In the genomic region with DNA sequence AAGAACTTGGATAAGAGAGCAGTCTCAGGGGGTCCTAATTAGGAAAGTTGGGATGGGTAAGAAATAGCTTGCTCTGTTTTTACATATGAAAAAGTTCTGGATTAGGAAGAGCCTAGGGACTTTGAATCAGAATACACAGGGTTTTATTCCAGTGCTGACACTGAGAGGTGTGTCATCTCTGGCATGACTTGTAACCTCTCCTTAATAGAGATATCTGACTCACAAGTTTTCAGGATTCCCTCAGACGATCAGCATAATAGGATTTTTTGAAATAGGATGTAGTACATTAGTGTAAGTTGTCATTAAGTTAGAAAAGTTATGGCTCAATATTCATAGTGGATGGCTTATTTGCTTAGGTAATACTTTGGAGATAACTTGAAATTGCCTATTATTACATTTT, we compare ENCODE assay signal across 13 cellular contexts.
A peak's percentile ranks its signal among the peaks of the same experiment; 100 is the strongest.
DNase-seq lines count a peak whose midpoint lies in the region; ATAC-seq and TF ChIP-seq lines count a peak whose summit lies in the region.
"Had no signal": no experiment of that assay in that cellular context is flagged by ENCODE, and none has a peak within 500 bp of the region (broad histone marks: within the 10 kb centered on the region; RNA-seq: fewer than 3 reads in every experiment).

No MANE protein-coding gene starts in this region.

- peak; percentile 19 for DNase-seq in GM03348 (ENCODE audit: low spot score)
- peak; percentile 55 for DNase-seq in RKO (ENCODE audit: low spot score)
- DNase-seq in epithelial cell of esophagus (ENCODE audit: low read depth): peak; percentile 75
- peak; percentile 9 for DNase-seq in renal cortical epithelial cell (ENCODE audit: low read depth)
- DNase-seq in GF-D8 (lab: John Stamatoyannopoulos, UW): no peak
- no peak for DNase-seq in RPMI8226
- DNase-seq: CD8-positive, alpha-beta T cell; HCEC 1CT; NCI-H1092; NCI-H1694; NCI-H345; NCI-H526 treated with DMSO at 0.1 percent for 48 hours had no signal

- H3K4me3 ChIP-seq in epithelial cell of esophagus (ENCODE audit: low read length): no peak overlapping the region

- no peak for TF ChIP-seq CTCF in epithelial cell of esophagus (IDR thresholded peaks at IDR 0.05; ENCODE audit: insufficient read depth, low read depth, low read length, missing control alignments)

- ATAC-seq in HG03097 (IDR thresholded peaks at IDR 0.05; ENCODE audit: low FRiP score, unreplicated experiment): no peak
- ATAC-seq: CD8-positive, alpha-beta T cell had no signal

Comparison
In these comparisons a context has a peak if more than half of its experiments do, and no peak if none do; other contexts are left out.
1. DNase-seq: peak in GM03348 (single experiment), RKO (single experiment), epithelial cell of esophagus (single experiment) and renal cortical epithelial cell (single experiment); none in GF-D8 (single experiment) and RPMI8226 (single experiment).